Comparison of ENCODE assay signal across 9 cellular contexts in the genomic region with DNA sequence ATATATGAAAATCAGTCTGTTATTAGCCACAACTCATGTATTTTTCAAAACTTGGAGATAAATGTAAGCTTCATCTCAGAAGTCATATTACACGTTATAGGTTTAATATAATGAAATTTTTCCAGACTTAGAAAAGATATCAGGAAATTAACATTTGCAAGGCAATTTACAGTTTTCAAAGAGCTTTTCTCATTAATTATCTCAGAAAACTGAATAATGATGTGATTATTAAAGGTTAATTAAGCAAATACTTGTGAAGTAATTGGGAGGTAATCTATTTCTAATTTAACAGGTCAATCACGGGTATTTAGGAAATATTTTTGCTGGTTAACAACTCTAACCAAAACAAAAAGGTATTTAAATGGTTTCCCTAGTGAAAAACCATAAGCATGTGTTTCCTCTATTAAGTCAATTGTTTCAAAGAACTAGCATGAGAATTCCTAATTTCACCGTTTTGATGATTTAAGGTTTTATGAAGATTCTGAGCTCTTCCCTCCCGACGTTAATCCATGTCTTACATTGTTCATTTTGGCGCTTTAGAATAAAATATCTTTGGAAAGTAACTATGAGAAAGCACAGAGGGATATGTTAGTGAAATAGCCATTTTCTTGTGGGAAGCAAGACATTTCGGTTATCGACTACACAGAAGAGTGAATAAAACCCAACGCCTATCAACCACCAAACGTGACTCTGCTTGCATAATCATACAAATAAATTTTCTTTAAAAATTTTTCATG. TPM values are rescaled to one million over a fixed set of nuclear protein-coding genes. Genes with fewer than 3 reads are reported as not detected.
DNase-seq lines count a peak whose midpoint lies in the region; ATAC-seq and TF ChIP-seq lines count a peak whose summit lies in the region.
"Had no signal": no experiment of that assay in that cellular context is flagged by ENCODE, and none has a peak within 500 bp of the region (broad histone marks: within the 10 kb centered on the region; RNA-seq: fewer than 3 reads in every experiment).

No MANE protein-coding gene starts in this region.

- H3K27me3 Mint-ChIP-seq in MCF 10A (ENCODE audit: insufficient read depth, unreplicated experiment) (peaks cover 23% of the 10 kb centered on the region), mesothelial cell of epicardium (ENCODE audit: low read depth) (peaks cover 9% of the 10 kb centered on the region)

- no peaks in the 10 kb centered on the region for H3K9me3 Mint-ChIP-seq in MCF 10A (ENCODE audit: unreplicated experiment)
- H3K9me3 Mint-ChIP-seq in mesothelial cell of epicardium: no peaks in the 10 kb centered on the region

- intact Hi-C loops in Right ventricle myocardium inferior (cut with DNase I): loop anchor here (5.0 kb wide), 1 partner anchor 268 kb away; a partner anchor contains a TSS
- intact Hi-C loops in MCF 10A (cut with micrococcal nuclease): loop anchor here (5.0 kb wide), 1 partner anchor 213 kb away; no protein-coding TSS in a partner anchor

- H3K4me1 ChIP-seq in cardiac muscle cell (ENCODE audit: low read depth) (peaks cover 9% of the 10 kb centered on the region), upper lobe of left lung (peaks cover 2 to 34% (median 15%) of the 10 kb centered on the region in 4 donors)

- peak overlapping the region; percentile 96 for H3K27ac ChIP-seq in cardiac muscle cell
- H3K27ac ChIP-seq in upper lobe of left lung: peak overlapping the region in 3 of 4 donors; percentile 89 to 94 (median 90)

- 38% methylated on average over 10 of the region's 10 CpGs for WGBS in upper lobe of left lung, 2 donors

- CTCF ChIA-PET in MCF 10A (lab: Yijun Ruan, JAX): interaction anchor here (0.7 kb wide), 1 partner anchor 14 kb away, joined by 4 read pairs; no protein-coding TSS in a partner anchor

- TF ChIP-seq POLR2A in upper lobe of left lung (IDR thresholded peaks at IDR 0.05): no peak

- H3K9me3 ChIP-seq in cardiac muscle cell (ENCODE audit: low read depth) (no peaks in the 10 kb centered on the region), upper lobe of left lung (no peaks in the 10 kb centered on the region)

- DNase-seq in cardiac muscle cell (ENCODE audit: low read depth in 1 of 2, low spot score in 1 of 2) (no peak), Right ventricle myocardium inferior (ENCODE audit: missing footprints) (no peak), MCF 10A (ENCODE audit: unreplicated experiment) (no peak), mesothelial cell of epicardium (ENCODE audit: low spot score in 2 of 2, unreplicated experiment in 2 of 2) (no peak), upper lobe of left lung (no peak), NCI-H69 (lab: John Stamatoyannopoulos, UW) (no peak)
- no peak for DNase-seq in activated CD4-positive, alpha-beta T cell treated with anti-CD3 and anti-CD28 coated beads, Interleukin-2, amount 50 U/mL, for 4 hours
- DNase-seq: DMS79 had no signal

- no peak for ATAC-seq in Right ventricle myocardium inferior
- ATAC-seq in upper lobe of left lung (ENCODE audit: low FRiP score in 2 of 2): no peak
- no peak for ATAC-seq in GM19463 (IDR thresholded peaks at IDR 0.05; ENCODE audit: unreplicated experiment)

- H3K27ac Mint-ChIP-seq in MCF 10A (ENCODE audit: low read depth, unreplicated experiment) (no peak overlapping the region), mesothelial cell of epicardium (peak overlapping the region; percentile 93)

- TF ChIP-seq CTCF in cardiac muscle cell (IDR thresholded peaks at IDR 0.05; ENCODE audit: low read depth, low read length): no peak
- TF ChIP-seq CTCF in MCF 10A (IDR thresholded peaks at IDR 0.05; ENCODE audit: unreplicated experiment): no peak
- TF ChIP-seq CTCF in mesothelial cell of epicardium (IDR thresholded peaks at IDR 0.05; ENCODE audit: unreplicated experiment): no peak
- TF ChIP-seq CTCF in upper lobe of left lung (IDR thresholded peaks at IDR 0.05): no peak

- H3K4me3 ChIP-seq in cardiac muscle cell (peak overlapping the region; percentile 83), upper lobe of left lung (peak overlapping the region in 3 of 4 donors; percentile 86 to 97 (median 92))

- H3K4me1 Mint-ChIP-seq in MCF 10A (ENCODE audit: insufficient read depth, unreplicated experiment) (peaks cover 7% of the 10 kb centered on the region), mesothelial cell of epicardium (peaks cover 27% of the 10 kb centered on the region)

- H3K27me3 ChIP-seq in cardiac muscle cell (no peaks in the 10 kb centered on the region), upper lobe of left lung (peaks cover 0 to 3% (median 0%) of the 10 kb centered on the region in 4 donors)

- no peaks in the 10 kb centered on the region for H3K36me3 Mint-ChIP-seq in MCF 10A (ENCODE audit: insufficient read depth, unreplicated experiment)
- no peaks in the 10 kb centered on the region for H3K36me3 Mint-ChIP-seq in mesothelial cell of epicardium

- peak overlapping the region; percentile 85 for H3K4me3 Mint-ChIP-seq in MCF 10A (ENCODE audit: unreplicated experiment)
- peak overlapping the region; percentile 79 for H3K4me3 Mint-ChIP-seq in mesothelial cell of epicardium

- BruUV-seq in MCF 10A (replicated peaks; lab: Mats Ljungman, UMichigan): no TSS peak

- no peaks in the 10 kb centered on the region for H3K36me3 ChIP-seq in cardiac muscle cell
- H3K36me3 ChIP-seq in upper lobe of left lung: no peaks in the 10 kb centered on the region

- TF ChIP-seq EP300 in upper lobe of left lung (IDR thresholded peaks at IDR 0.05): no peak

- POLR2A ChIA-PET in MCF 10A (lab: Yijun Ruan, JAX): interaction anchor here (0.9 to 2.4 kb wide), 9 partner anchors 9 to 268 kb away, joined by 3 to 13 read pairs (median 4); no protein-coding TSS in a partner anchor

RNA-seq across cellular contexts. Expression of a gene that starts 1.5 kb away (rescaled TPM):
- 28.2 and 37.4 TPM in 2 replicates for total RNA-seq in cardiac muscle cell
- 12.9 and 15.2 TPM in 2 replicates for polyA plus RNA-seq in cardiac muscle cell
- total RNA-seq in Right ventricle myocardium inferior: 13.4 TPM
- total RNA-seq in MCF 10A (2022): 13.2 and 15.1 TPM in 2 replicates
- total RNA-seq in mesothelial cell of epicardium: 135 to 139 TPM (median 136 TPM) in 3 replicates
- 10 to 100 TPM; 14.7 to 37.5 (median 28.2) TPM for total RNA-seq in upper lobe of left lung
